In genomic region chr19:4896372-4896771, GRCh38 we compare ENCODE assay signal across 14 cellular contexts. TPM values are rescaled to one million over a fixed set of nuclear protein-coding genes. Genes with fewer than 3 reads are reported as not detected.
DNase-seq lines count a peak whose midpoint lies in the region; ATAC-seq, FAIRE-seq and TF ChIP-seq lines count a peak whose summit lies in the region.
"Had no signal": no experiment of that assay in that cellular context is flagged by ENCODE, and none has a peak within 500 bp of the region (broad histone marks: within the 10 kb centered on the region; RNA-seq: fewer than 3 reads in every experiment).

No MANE protein-coding gene starts in this region.

- POLR2A ChIA-PET in K562 (lab: Yijun Ruan, JAX), result interaction anchor here (0.6 kb wide), 1 partner anchor 51 kb away, joined by 4 read pairs; no protein-coding TSS in a partner anchor
- POLR2A ChIA-PET in activated CD4-positive, alpha-beta T cell treated with anti-CD3 and anti-CD28 coated beads, Interleukin-2, amount 10 ng/mL, durations not matched to agents 7 days and 5 days (lab: Charles Lee), result no interaction called here

- CTCF ChIA-PET in K562 (lab: Yijun Ruan, JAX; ENCODE audit: low intra/inter-chr PET ratio), result no interaction called here
- CTCF ChIA-PET in activated CD4-positive, alpha-beta T cell treated with anti-CD3 and anti-CD28 coated beads, Interleukin-2, amount 10 ng/mL, durations not matched to agents 7 days and 5 days (lab: Charles Lee), result no interaction called here

- H3K36me3 Mint-ChIP-seq in activated CD4-positive, alpha-beta T cell treated with anti-CD3 and anti-CD28 coated beads, Interleukin-2, amount 10 ng/mL, durations not matched to agents 24 days and 14 days (ENCODE audit: low read depth), result no peaks in the 10 kb centered on the region
- H3K36me3 Mint-ChIP-seq in activated CD4-positive, alpha-beta T cell treated with anti-CD3 and anti-CD28 coated beads, Interleukin-2, amount 10 ng/mL, durations not matched to agents 7 days and 5 days (ENCODE audit: low read depth), result no peaks in the 10 kb centered on the region

- no peaks in the 10 kb centered on the region for H3K9me3 Mint-ChIP-seq in activated CD4-positive, alpha-beta T cell treated with anti-CD3 and anti-CD28 coated beads, Interleukin-2, amount 10 ng/mL, durations not matched to agents 24 days and 14 days
- H3K9me3 Mint-ChIP-seq in activated CD4-positive, alpha-beta T cell treated with anti-CD3 and anti-CD28 coated beads, Interleukin-2, amount 10 ng/mL, durations not matched to agents 7 days and 5 days, result no peaks in the 10 kb centered on the region
- H3K9me3 Mint-ChIP-seq: activated T-helper 2 cell treated with anti-CD3 and anti-CD28 coated beads, Interferon-gamma antibody, Interleukin-2, Interleukin-4, amounts not matched to agents 10 μg/mL and 5 μg/mL and 100 μg/mL, durations not matched to agents 14 hours and 24 hours and 36 hours; endodermal cell had no signal

- H3K27ac Mint-ChIP-seq in activated CD4-positive, alpha-beta T cell treated with anti-CD3 and anti-CD28 coated beads, Interleukin-2, amount 10 ng/mL, durations not matched to agents 24 days and 14 days, result no peak overlapping the region
- H3K27ac Mint-ChIP-seq in activated CD4-positive, alpha-beta T cell treated with anti-CD3 and anti-CD28 coated beads, Interleukin-2, amount 10 ng/mL, durations not matched to agents 7 days and 5 days, result no peak overlapping the region
- H3K27ac Mint-ChIP-seq: activated T-helper 2 cell treated with anti-CD3 and anti-CD28 coated beads, Interferon-gamma antibody, Interleukin-2, Interleukin-4, amounts not matched to agents 10 μg/mL and 5 μg/mL and 100 μg/mL, durations not matched to agents 14 hours and 24 hours and 36 hours; endodermal cell had no signal

- H3K9me3 ChIP-seq in DOHH2 (ENCODE audit: control insufficient read depth, insufficient read depth, low read length), result no peaks in the 10 kb centered on the region
- H3K9me3 ChIP-seq in K562 (replicated peaks; ENCODE audit: control insufficient read depth, insufficient read depth, low read depth, low read length), result no peaks in the 10 kb centered on the region
- H3K9me3 ChIP-seq: thoracic aorta had no signal

- H3K4me3 Mint-ChIP-seq in activated CD4-positive, alpha-beta T cell treated with anti-CD3 and anti-CD28 coated beads, Interleukin-2, amount 10 ng/mL, durations not matched to agents 24 days and 14 days, result no peak overlapping the region
- no peak overlapping the region for H3K4me3 Mint-ChIP-seq in activated CD4-positive, alpha-beta T cell treated with anti-CD3 and anti-CD28 coated beads, Interleukin-2, amount 10 ng/mL, durations not matched to agents 7 days and 5 days
- H3K4me3 Mint-ChIP-seq: endodermal cell had no signal

- TF ChIP-seq CTCF in DOHH2 (IDR thresholded peaks at IDR 0.05; ENCODE audit: low read depth, low read length, poor library complexity, severe bottlenecking), result no peak
- no peak for TF ChIP-seq CTCF in K562 (IDR thresholded peaks at IDR 0.05 in 2 of 3, conservative IDR thresholded peaks at IDR 0.05 in 1 of 3; ENCODE audit: insufficient read depth in 2 of 3, low read depth in 1 of 3, low read length in 3 of 3)

- H3K9ac ChIP-seq in K562 (ENCODE audit: insufficient read depth in 1 of 2, low read depth in 2 of 2, low read length in 2 of 2), result no peak overlapping the region

- TF ChIP-seq POLR2A in K562 (conservative IDR thresholded peaks at IDR 0.05), result no peak

- H3K4me2 ChIP-seq in DOHH2 (ENCODE audit: low read length), result no peak overlapping the region; the same call in 1 of the 2 replicates
- no peak overlapping the region for H3K4me2 ChIP-seq in K562 (ENCODE audit: insufficient read depth, low read length)

- no peak overlapping the region for H3K4me3 ChIP-seq in DOHH2 (ENCODE audit: low read length)
- no peak overlapping the region for H3K4me3 ChIP-seq in K562
- H3K4me3 ChIP-seq: thoracic aorta had no signal

- H4K20me1 ChIP-seq in DOHH2 (ENCODE audit: control insufficient read depth, insufficient read depth, low read depth, low read length) (no peaks in the 10 kb centered on the region), K562 (replicated peaks; ENCODE audit: control insufficient read depth, insufficient read depth, low read length) (no peaks in the 10 kb centered on the region)

- DNase-seq in LoVo (ENCODE audit: low spot score), result peak; percentile 16
- no peak for DNase-seq in K562 (ENCODE audit: extremely low read depth in 1 of 4, low spot score in 3 of 4)
- peak; percentile 28 for DNase-seq in myocyte (ENCODE audit: low read depth)
- no peak for DNase-seq in stimulated activated CD8-positive, alpha-beta memory T cell treated with anti-CD3 and anti-CD28 coated beads, Interleukin-4, amount 100 ng/mL, for 48 hours
- DNase-seq in activated CD4-positive, alpha-beta T cell treated with anti-CD3 and anti-CD28 coated beads, Interleukin-2, amount 10 ng/mL, durations not matched to agents 24 days and 14 days, result no peak
- no peak for DNase-seq in activated CD4-positive, alpha-beta T cell treated with anti-CD3 and anti-CD28 coated beads, Interleukin-2, amount 10 ng/mL, durations not matched to agents 7 days and 5 days
- no peak for DNase-seq in sciatic nerve (ENCODE audit: low spot score)
- DNase-seq: activated CD4-positive, alpha-beta T cell treated with anti-CD3 and anti-CD28 coated beads for 48 hours; endodermal cell had no signal

- peaks cover 11% of the 10 kb centered on the region for H3F3A ChIP-seq in DOHH2 (ENCODE audit: control insufficient read depth, insufficient read depth)

- peak overlapping the region; percentile 32 for H3K27ac ChIP-seq in DOHH2 (ENCODE audit: low read depth, low read length)
- no peak overlapping the region for H3K27ac ChIP-seq in K562 (ENCODE audit: extremely low read depth, low read depth, low read length)
- H3K27ac ChIP-seq: thoracic aorta had no signal

- H3K4me1 ChIP-seq in DOHH2 (ENCODE audit: control insufficient read depth, low read length), result peaks cover 36% of the 10 kb centered on the region
- no peaks in the 10 kb centered on the region; a peak in 1 of 5 replicates for H3K4me1 ChIP-seq in K562 (replicated peaks in 1 of 2; ENCODE audit: control insufficient read depth in 2 of 2, insufficient read depth in 2 of 2, low read length in 2 of 2)

- H3K36me3 ChIP-seq in DOHH2 (ENCODE audit: control insufficient read depth, low read length), result no peaks in the 10 kb centered on the region
- no peaks in the 10 kb centered on the region for H3K36me3 ChIP-seq in K562 (ENCODE audit: control insufficient read depth, insufficient read depth, low read length)
- H3K36me3 ChIP-seq: thoracic aorta had no signal

- FAIRE-seq in K562 (lab: Jason Lieb, UNC), result no peak

- no peak overlapping the region for H2AFZ ChIP-seq in K562 (ENCODE audit: low read depth, low read length)

- H3K27me3 Mint-ChIP-seq in activated CD4-positive, alpha-beta T cell treated with anti-CD3 and anti-CD28 coated beads, Interleukin-2, amount 10 ng/mL, durations not matched to agents 24 days and 14 days, result no peaks in the 10 kb centered on the region
- no peaks in the 10 kb centered on the region for H3K27me3 Mint-ChIP-seq in activated CD4-positive, alpha-beta T cell treated with anti-CD3 and anti-CD28 coated beads, Interleukin-2, amount 10 ng/mL, durations not matched to agents 7 days and 5 days

- H3K9me1 ChIP-seq in K562 (ENCODE audit: control insufficient read depth, insufficient read depth, low read length), result no peaks in the 10 kb centered on the region

- TF ChIP-seq EP300 in K562 (IDR thresholded peaks at IDR 0.05; ENCODE audit: low read length), result no peak

- H3K9me2 ChIP-seq in DOHH2 (replicated peaks; ENCODE audit: control insufficient read depth, low read length), result no peaks in the 10 kb centered on the region

- ATAC-seq in K562 (no peak), sciatic nerve (no peak)

- TF ChIP-seq RAD21 in K562 (CRISPR knock-in tag; conservative IDR thresholded peaks at IDR 0.05 in 1 of 2, IDR thresholded peaks at IDR 0.05 in 1 of 2), result no peak

- H3K4me1 Mint-ChIP-seq in activated CD4-positive, alpha-beta T cell treated with anti-CD3 and anti-CD28 coated beads, Interleukin-2, amount 10 ng/mL, durations not matched to agents 24 days and 14 days, result no peaks in the 10 kb centered on the region
- H3K4me1 Mint-ChIP-seq in activated CD4-positive, alpha-beta T cell treated with anti-CD3 and anti-CD28 coated beads, Interleukin-2, amount 10 ng/mL, durations not matched to agents 7 days and 5 days, result no peaks in the 10 kb centered on the region
- H3K4me1 Mint-ChIP-seq: endodermal cell had no signal

- BruUV-seq in K562 (replicated peaks; lab: Mats Ljungman, UMichigan), result no TSS peak

- 31% methylated on average over 3 of the region's 3 CpGs for WGBS in K562 (ENCODE audit: insufficient coverage, low coverage, missing lambda C conversion rate)

- intact Hi-C loops in K562 (cut with micrococcal nuclease), result no loop called here
- intact Hi-C loops in activated CD4-positive, alpha-beta T cell treated with anti-CD3 and anti-CD28 coated beads, Interleukin-2, amount 10 ng/mL, durations not matched to agents 24 days and 14 days (cut with micrococcal nuclease), result no loop called here
- intact Hi-C loops in sciatic nerve (cut with DNase I), result no loop called here

- in situ Hi-C loops in K562 (cut with MboI), result no loop called here

- H3K79me2 ChIP-seq in DOHH2 (ENCODE audit: control insufficient read depth, low read length) (no peaks in the 10 kb centered on the region), K562 (ENCODE audit: control insufficient read depth, insufficient read depth, low read length) (no peaks in the 10 kb centered on the region)

- H3K27me3 ChIP-seq in DOHH2 (ENCODE audit: control insufficient read depth, low read length) (no peaks in the 10 kb centered on the region), K562 (ENCODE audit: control insufficient read depth in 2 of 2, insufficient read depth in 2 of 2, low read length in 2 of 2) (peaks cover 1 to 3% of the 10 kb centered on the region in 2 experiments; a peak in 3 of 5 replicates)

RNA-seq across cellular contexts. Expression of gene ARRDC5, which starts 6.3 kb away (rescaled TPM):
- total RNA-seq in K562 (2011; cell fraction: chromatin; rRNA removed; ENCODE audit: low replicate concordance), result not detected in 2 replicates
- total RNA-seq in K562 (2011; cell fraction: nucleolus; rRNA removed), result not detected in 2 replicates
- not detected in 2 replicates for total RNA-seq in K562 (2011; cell fraction: nucleoplasm; rRNA removed)
- total RNA-seq in K562 (2014; rRNA removed) (not detected in 2 replicates), K562 (2014; rRNA removed; fragmentation: Illumina TruSeq; extraction: Trizol) (not detected in 2 replicates), K562 (2015; rRNA removed; fragmentation: Illumina TruSeq; extraction: Trizol) (not detected in 2 replicates), K562 (2021) (not detected in 2 replicates), myocyte (0.16 TPM in 1 of 2 replicates, not detected in the other), sciatic nerve (1.1 TPM)
- polyA plus RNA-seq in K562 (2011; rRNA removed) (not detected in 2 replicates), K562 (2014; fragmentation: Illumina TruSeq; extraction: Trizol) (not detected in 2 replicates), K562 (2014; fragmentation: Nextera tagmentation; extraction: Ambion mirVana) (not detected), K562 (2014; rRNA removed) (not detected in 2 replicates)
- not detected in 2 replicates for polyA plus RNA-seq in K562 (2011; cell fraction: cytosol; rRNA removed)
- polyA plus RNA-seq in K562 (2011; cell fraction: nucleus; rRNA removed), result not detected in 2 replicates
- not detected in 2 replicates for polyA plus RNA-seq in K562 (2012)
- polyA minus RNA-seq in K562 (2011; rRNA and poly(A)+ RNA removed), result not detected in 2 replicates
- not detected in 2 replicates for polyA minus RNA-seq in K562 (2011; cell fraction: cytosol; rRNA and poly(A)+ RNA removed)
- not detected in 2 replicates for polyA minus RNA-seq in K562 (2011; cell fraction: nucleus; rRNA and poly(A)+ RNA removed)
- not detected for polyA plus RNA-seq in myocyte (2012)
- 0.24 and 0.28 TPM in 2 replicates for total RNA-seq in activated CD4-positive, alpha-beta T cell treated with anti-CD3 and anti-CD28 coated beads, Interleukin-2, amount 10 ng/mL, durations not matched to agents 24 days and 14 days
- total RNA-seq in activated CD4-positive, alpha-beta T cell treated with anti-CD3 and anti-CD28 coated beads, Interleukin-2, amount 10 ng/mL, durations not matched to agents 7 days and 5 days, result 1 to 10 TPM; 1.5 to 1.8 TPM
- total RNA-seq: endodermal cell had no signal
- polyA plus RNA-seq: liver, neural cell had no signal

RNA-seq across cellular contexts. Expression of gene UHRF1, which starts 12.9 kb away (rescaled TPM):
- total RNA-seq in K562 (2011; cell fraction: chromatin; rRNA removed; ENCODE audit: low replicate concordance), result 18.6 and 36.9 TPM in 2 replicates
- 23.3 and 25.5 TPM in 2 replicates for total RNA-seq in K562 (2011; cell fraction: nucleolus; rRNA removed)
- total RNA-seq in K562 (2011; cell fraction: nucleoplasm; rRNA removed), result 15.3 and 17.0 TPM in 2 replicates
- total RNA-seq in K562 (2014; rRNA removed) (65.5 and 73.3 TPM in 2 replicates), K562 (2014; rRNA removed; fragmentation: Illumina TruSeq; extraction: Trizol) (16.8 and 17.7 TPM in 2 replicates), K562 (2015; rRNA removed; fragmentation: Illumina TruSeq; extraction: Trizol) (42.3 and 42.6 TPM in 2 replicates), K562 (2021) (91.4 and 101 TPM in 2 replicates), myocyte (23.3 and 33.5 TPM in 2 replicates), sciatic nerve (1.2 TPM)
- polyA plus RNA-seq in K562 (2011; rRNA removed) (8.7 and 16.7 TPM in 2 replicates), K562 (2014; fragmentation: Illumina TruSeq; extraction: Trizol) (30.9 and 49.5 TPM in 2 replicates), K562 (2014; fragmentation: Nextera tagmentation; extraction: Ambion mirVana) (10 to 100 TPM in 1 of 2 experiments, 1 to 10 TPM in 1; 6.0 to 14.2 TPM), K562 (2014; rRNA removed) (44.0 and 47.4 TPM in 2 replicates)
- polyA plus RNA-seq in K562 (2011; cell fraction: cytosol; rRNA removed), result 8.1 and 14.0 TPM in 2 replicates
- polyA plus RNA-seq in K562 (2011; cell fraction: nucleus; rRNA removed), result 20.9 and 30.2 TPM in 2 replicates
- polyA plus RNA-seq in K562 (2012), result 23.4 and 46.2 TPM in 2 replicates
- polyA minus RNA-seq in K562 (2011; rRNA and poly(A)+ RNA removed), result 8.0 and 10.3 TPM in 2 replicates
- polyA minus RNA-seq in K562 (2011; cell fraction: cytosol; rRNA and poly(A)+ RNA removed), result 14.2 and 19.1 TPM in 2 replicates
- polyA minus RNA-seq in K562 (2011; cell fraction: nucleus; rRNA and poly(A)+ RNA removed), result 8.3 and 9.4 TPM in 2 replicates
- 10.4 TPM for polyA plus RNA-seq in myocyte (2012)
- 158 and 161 TPM in 2 replicates for total RNA-seq in activated CD4-positive, alpha-beta T cell treated with anti-CD3 and anti-CD28 coated beads, Interleukin-2, amount 10 ng/mL, durations not matched to agents 24 days and 14 days
- 100 to 1,000 TPM; 130 to 141 TPM for total RNA-seq in activated CD4-positive, alpha-beta T cell treated with anti-CD3 and anti-CD28 coated beads, Interleukin-2, amount 10 ng/mL, durations not matched to agents 7 days and 5 days

RNA-seq across cellular contexts. Expression of gene PLIN3, which starts 28.9 kb away (rescaled TPM):
- 24.0 and 76.2 TPM in 2 replicates for total RNA-seq in K562 (2011; cell fraction: chromatin; rRNA removed; ENCODE audit: low replicate concordance)
- total RNA-seq in K562 (2011; cell fraction: nucleolus; rRNA removed), result 70.4 and 72.2 TPM in 2 replicates
- total RNA-seq in K562 (2011; cell fraction: nucleoplasm; rRNA removed), result 46.2 and 49.7 TPM in 2 replicates
- total RNA-seq in K562 (2014; rRNA removed) (68.9 and 91.1 TPM in 2 replicates), K562 (2014; rRNA removed; fragmentation: Illumina TruSeq; extraction: Trizol) (21.5 and 22.0 TPM in 2 replicates), K562 (2015; rRNA removed; fragmentation: Illumina TruSeq; extraction: Trizol) (46.6 and 46.7 TPM in 2 replicates), K562 (2021) (75.1 and 75.6 TPM in 2 replicates), myocyte (439 and 463 TPM in 2 replicates), sciatic nerve (32.1 TPM)
- polyA plus RNA-seq in K562 (2011; rRNA removed) (43.1 and 53.5 TPM in 2 replicates), K562 (2014; fragmentation: Illumina TruSeq; extraction: Trizol) (31.7 and 59.9 TPM in 2 replicates), K562 (2014; fragmentation: Nextera tagmentation; extraction: Ambion mirVana) (1 to 10 TPM; 7.5 to 9.8 TPM), K562 (2014; rRNA removed) (52.2 and 56.2 TPM in 2 replicates)
- polyA plus RNA-seq in K562 (2011; cell fraction: cytosol; rRNA removed), result 65.0 and 129 TPM in 2 replicates
- polyA plus RNA-seq in K562 (2011; cell fraction: nucleus; rRNA removed), result 17.0 and 20.6 TPM in 2 replicates
- polyA plus RNA-seq in K562 (2012), result 66.2 and 90.2 TPM in 2 replicates
- 21.0 and 30.6 TPM in 2 replicates for polyA minus RNA-seq in K562 (2011; rRNA and poly(A)+ RNA removed)
- 76.4 and 106 TPM in 2 replicates for polyA minus RNA-seq in K562 (2011; cell fraction: cytosol; rRNA and poly(A)+ RNA removed)
- polyA minus RNA-seq in K562 (2011; cell fraction: nucleus; rRNA and poly(A)+ RNA removed), result 25.3 and 38.5 TPM in 2 replicates
- polyA plus RNA-seq in myocyte (2012), result 314 TPM
- total RNA-seq in activated CD4-positive, alpha-beta T cell treated with anti-CD3 and anti-CD28 coated beads, Interleukin-2, amount 10 ng/mL, durations not matched to agents 24 days and 14 days, result 28.6 and 34.4 TPM in 2 replicates
- total RNA-seq in activated CD4-positive, alpha-beta T cell treated with anti-CD3 and anti-CD28 coated beads, Interleukin-2, amount 10 ng/mL, durations not matched to agents 7 days and 5 days, result 10 to 100 TPM; 24.1 to 28.1 TPM

Comparison
In these comparisons a context has a peak if more than half of its experiments do, and no peak if none do; other contexts are left out.
1. DNase-seq: peak in LoVo (single experiment) and myocyte (single experiment); none in K562 (0 of 4), stimulated activated CD8-positive, alpha-beta memory T cell treated with anti-CD3 and anti-CD28 coated beads, Interleukin-4, amount 100 ng/mL, for 48 hours (single experiment), activated CD4-positive, alpha-beta T cell treated with anti-CD3 and anti-CD28 coated beads, Interleukin-2, amount 10 ng/mL, durations not matched to agents 24 days and 14 days (single experiment), activated CD4-positive, alpha-beta T cell treated with anti-CD3 and anti-CD28 coated beads, Interleukin-2, amount 10 ng/mL, durations not matched to agents 7 days and 5 days (single experiment) and sciatic nerve (single experiment).